19 cellular contexts compared by ENCODE assay signal in the genomic region with DNA sequence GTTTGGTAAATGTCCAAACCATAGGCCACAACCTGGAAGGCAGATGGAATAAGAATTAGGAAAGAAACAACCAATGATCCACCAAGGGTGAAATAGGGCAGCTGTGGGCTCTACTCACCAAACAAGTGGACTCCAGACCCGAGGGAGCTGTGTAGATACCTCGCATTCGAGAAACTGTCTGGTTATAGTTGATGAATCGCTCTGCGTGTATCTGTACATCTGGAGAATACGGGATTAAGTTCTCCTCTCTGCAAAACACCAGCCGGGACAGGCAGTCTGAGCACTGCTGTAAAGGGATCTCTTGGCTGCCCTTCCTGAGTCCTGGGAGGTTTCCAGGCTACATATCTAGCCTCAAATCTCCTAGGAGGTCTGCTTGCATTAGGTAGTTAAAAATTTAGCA. TPM values are rescaled to one million over a fixed set of nuclear protein-coding genes. Genes with fewer than 3 reads are reported as not detected.
DNase-seq lines count a peak whose midpoint lies in the region; ATAC-seq and TF ChIP-seq lines count a peak whose summit lies in the region.
"Had no signal": no experiment of that assay in that cellular context is flagged by ENCODE, and none has a peak within 500 bp of the region (broad histone marks: within the 10 kb centered on the region; RNA-seq: fewer than 3 reads in every experiment).

No MANE protein-coding gene starts in this region.

- intact Hi-C loops in cardiac septum (cut with DNase I), result loop anchor here (10.0 kb wide), 1 partner anchor 315 kb away; a partner anchor contains a TSS

- no peaks in the 10 kb centered on the region for H3K27me3 ChIP-seq in cardiac muscle cell
- H3K27me3 ChIP-seq: dorsolateral prefrontal cortex had no signal

- DNase-seq in cardiac muscle cell (ENCODE audit: low read depth in 1 of 2, low spot score in 1 of 2) (no peak), cardiac septum (ENCODE audit: low spot score) (no peak), fibroblast of peridontal ligament (ENCODE audit: extremely low read depth) (peak; percentile 23), NCI-H2081 (lab: John Stamatoyannopoulos, UW) (no peak), CD1c-positive myeloid dendritic cell (ENCODE audit: extremely low spot score) (no peak)
- DNase-seq: activated effector memory CD4-positive, alpha-beta T cell treated with Interleukin-2 at 50 U/mL for 16 hours; AML-193; anterior cingulate cortex; central memory CD4-positive, alpha-beta T cell; dorsolateral prefrontal cortex; foreskin melanocyte; islet precursor cell; NCI-H1694 treated with DMSO at 0.1 percent for 48 hours; NCI-H69; stimulated activated CD4-positive, alpha-beta T cell treated with anti-CD3 and anti-CD28 coated beads, Interleukin-1b, Interleukin-23, amount 100 ng/mL, for 48 hours; stimulated activated naive B cell treated with anti-CD40 and anti-IgM and Interleukin-4, amounts not matched to agents 10 μg/mL and 1 μg/mL and 100 μg/mL, for 72 hours had no signal

- H3K4me3 ChIP-seq in cardiac muscle cell, result no peak overlapping the region
- H3K4me3 ChIP-seq: dorsolateral prefrontal cortex had no signal

- peaks cover 57% of the 10 kb centered on the region for H3K36me3 ChIP-seq in cardiac muscle cell

- ATAC-seq in HG03025 (IDR thresholded peaks at IDR 0.05; ENCODE audit: low FRiP score, unreplicated experiment), result no peak

- TF ChIP-seq CTCF in cardiac muscle cell (IDR thresholded peaks at IDR 0.05; ENCODE audit: low read depth, low read length) (no peak), VCaP (conservative IDR thresholded peaks at IDR 0.05) (no peak)

- H3K4me1 ChIP-seq in cardiac muscle cell (ENCODE audit: low read depth), result no peaks in the 10 kb centered on the region

- H3K9me3 ChIP-seq in cardiac muscle cell (ENCODE audit: low read depth), result no peaks in the 10 kb centered on the region

- H3K27ac ChIP-seq in cardiac muscle cell (peak overlapping the region; percentile 54), VCaP (peak overlapping the region; percentile 45)
- H3K27ac ChIP-seq: KMS-11 had no signal

RNA-seq across cellular contexts. Expression of a gene that starts 9.4 kb away (rescaled TPM):
- 105 and 206 TPM in 2 replicates for total RNA-seq in cardiac muscle cell
- polyA plus RNA-seq in cardiac muscle cell, result 76.4 and 96.6 TPM in 2 replicates
- total RNA-seq in cardiac septum, result 95.7 TPM

RNA-seq across cellular contexts. Expression of a gene that starts 31.9 kb away (rescaled TPM):
- 26.6 and 37.0 TPM in 2 replicates for total RNA-seq in cardiac muscle cell
- 25.0 and 33.3 TPM in 2 replicates for polyA plus RNA-seq in cardiac muscle cell
- 28.6 TPM for total RNA-seq in cardiac septum

RNA-seq across cellular contexts. Expression of a gene that starts 32.2 kb away (rescaled TPM):
- total RNA-seq in cardiac muscle cell, result 21.3 and 28.8 TPM in 2 replicates
- 29.9 and 33.6 TPM in 2 replicates for polyA plus RNA-seq in cardiac muscle cell
- 14.8 TPM for total RNA-seq in cardiac septum
